In genomic region chr13:113035209-113035800, GRCh38 we compare ENCODE assay signal across 13 cellular contexts.
DNase-seq lines count a peak whose midpoint lies in the region; ATAC-seq and TF ChIP-seq lines count a peak whose summit lies in the region.
"Had no signal": no experiment of that assay in that cellular context is flagged by ENCODE, and none has a peak within 500 bp of the region (broad histone marks: within the 10 kb centered on the region; RNA-seq: fewer than 3 reads in every experiment).

No MANE protein-coding gene starts in this region.

- no peaks in the 10 kb centered on the region for H3K9me2 ChIP-seq in GM23338 (ENCODE audit: insufficient read depth)

- intact Hi-C loops in left cardiac atrium (cut with DNase I), result loop anchor here in 1 of 2 donors (5.0 kb wide), 1 partner anchor 187 kb away; no protein-coding TSS in a partner anchor

- no peaks in the 10 kb centered on the region for H3K9me3 ChIP-seq in RWPE2 (ENCODE audit: severe bottlenecking)
- no peaks in the 10 kb centered on the region for H3K9me3 ChIP-seq in subcutaneous abdominal adipose tissue (ENCODE audit: control insufficient read depth in 5 of 5, low read length in 5 of 5)
- H3K9me3 ChIP-seq: neutrophil, uterus had no signal

- H3K27me3 ChIP-seq in GM23338 (ENCODE audit: insufficient read depth) (no peaks in the 10 kb centered on the region), RWPE2 (ENCODE audit: insufficient read depth, poor library complexity, severe bottlenecking) (no peaks in the 10 kb centered on the region), subcutaneous abdominal adipose tissue (ENCODE audit: control insufficient read depth in 5 of 5, insufficient read depth in 4 of 5, low read length in 5 of 5) (peaks cover 0 to 7% (median 0%) of the 10 kb centered on the region in 5 donors)
- H3K27me3 ChIP-seq: uterus had no signal

- H3K4me2 ChIP-seq in GM23338, result no peak overlapping the region

- no peak overlapping the region for H3K4me3 Mint-ChIP-seq in GM23338
- H3K4me3 Mint-ChIP-seq in stimulated activated memory B cell treated with anti-CD40 and anti-IgM and Interleukin-4, amounts not matched to agents 10 μg/mL and 1 μg/mL and 100 μg/mL, for 72 hours, result no peak overlapping the region

- TF ChIP-seq CTCF in GM23338 (conservative IDR thresholded peaks at IDR 0.05; ENCODE audit: low read depth in 2 of 2) (0 out of 4 replicates have a peak, but pooled peaks of 1 of the 2 experiments have one; percentile 1), RWPE2 (IDR thresholded peaks at IDR 0.05; ENCODE audit: poor library complexity, severe bottlenecking) (peak; percentile 54)

- ATAC-seq in GM23338, result peak; percentile 29
- no peak for ATAC-seq in RWPE2 (ENCODE audit: low read depth)
- ATAC-seq in left cardiac atrium, result peak; percentile 8 to 9
- no peak for ATAC-seq in stimulated activated memory B cell treated with anti-CD40 and anti-IgM and Interleukin-4, amounts not matched to agents 10 μg/mL and 1 μg/mL and 100 μg/mL, for 72 hours
- no peak for ATAC-seq in GM21381 (IDR thresholded peaks at IDR 0.05; ENCODE audit: unreplicated experiment)

- no peak for DNase-seq in GM23338 (ENCODE audit: low spot score)
- no peak for DNase-seq in RWPE2 (ENCODE audit: low spot score)
- DNase-seq in left cardiac atrium, result no peak
- no peak for DNase-seq in T-helper 9 cell
- DNase-seq: activated CD4-positive, alpha-beta T cell treated with anti-CD3 and anti-CD28 coated beads, Interleukin-2, amount 50 U/mL, for 48 hours; activated T-cell treated with anti-CD3 and anti-CD28 coated beads for 4 hours; NCI-H1417 treated with DMSO at 0.1 percent for 48 hours had no signal

- H3K4me3 ChIP-seq in GM23338, result no peak overlapping the region
- no peak overlapping the region for H3K4me3 ChIP-seq in RWPE2 (ENCODE audit: severe bottlenecking)
- H3K4me3 ChIP-seq in subcutaneous abdominal adipose tissue (ENCODE audit: low read depth in 1 of 5, low read length in 5 of 5), result peak overlapping the region in 4 of 5 donors; percentile 12 to 46 (median 38)
- H3K4me3 ChIP-seq: coronary artery, uterus had no signal

- H3K27me3 Mint-ChIP-seq in GM23338 (ENCODE audit: insufficient read depth, low read depth, poor library complexity), result peaks cover 23% of the 10 kb centered on the region
- H3K27me3 Mint-ChIP-seq in stimulated activated memory B cell treated with anti-CD40 and anti-IgM and Interleukin-4, amounts not matched to agents 10 μg/mL and 1 μg/mL and 100 μg/mL, for 72 hours, result peaks cover 1% of the 10 kb centered on the region

- peak overlapping the region in 1 of 5 donors; percentile 62 for H3K9ac ChIP-seq in subcutaneous abdominal adipose tissue (ENCODE audit: low read length in 5 of 5)

- 0 out of 2 replicates have a peak, but pooled peaks cover 4% of the 10 kb centered on the region for H3F3A ChIP-seq in GM23338 (replicated peaks; ENCODE audit: low read depth)

- H3K36me3 ChIP-seq in GM23338 (ENCODE audit: insufficient read depth), result no peaks in the 10 kb centered on the region; the same call in 1 of the 2 replicates
- no peaks in the 10 kb centered on the region for H3K36me3 ChIP-seq in RWPE2 (ENCODE audit: low read depth)
- H3K36me3 ChIP-seq in subcutaneous abdominal adipose tissue (ENCODE audit: control insufficient read depth in 5 of 5, insufficient read depth in 5 of 5, low read length in 5 of 5), result peaks cover 0 to 7% (median 0%) of the 10 kb centered on the region in 5 donors
- H3K36me3 ChIP-seq: neutrophil, uterus had no signal

- peaks cover 2% of the 10 kb centered on the region; the same call in 1 of the 3 replicates for H3K4me1 Mint-ChIP-seq in GM23338
- H3K4me1 Mint-ChIP-seq in stimulated activated memory B cell treated with anti-CD40 and anti-IgM and Interleukin-4, amounts not matched to agents 10 μg/mL and 1 μg/mL and 100 μg/mL, for 72 hours, result no peaks in the 10 kb centered on the region

- H3K36me3 Mint-ChIP-seq in GM23338 (ENCODE audit: low read depth), result peaks cover 8% of the 10 kb centered on the region
- H3K36me3 Mint-ChIP-seq in stimulated activated memory B cell treated with anti-CD40 and anti-IgM and Interleukin-4, amounts not matched to agents 10 μg/mL and 1 μg/mL and 100 μg/mL, for 72 hours, result no peaks in the 10 kb centered on the region

- peaks cover 27% of the 10 kb centered on the region for H3K9me3 Mint-ChIP-seq in GM23338
- no peaks in the 10 kb centered on the region for H3K9me3 Mint-ChIP-seq in stimulated activated memory B cell treated with anti-CD40 and anti-IgM and Interleukin-4, amounts not matched to agents 10 μg/mL and 1 μg/mL and 100 μg/mL, for 72 hours

- no peaks in the 10 kb centered on the region for H3K4me1 ChIP-seq in GM23338 (ENCODE audit: insufficient read depth)
- no peaks in the 10 kb centered on the region for H3K4me1 ChIP-seq in RWPE2 (ENCODE audit: insufficient read depth, poor library complexity, severe bottlenecking)
- H3K4me1 ChIP-seq in subcutaneous abdominal adipose tissue (ENCODE audit: control insufficient read depth in 5 of 5, insufficient read depth in 5 of 5, low read length in 5 of 5), result peaks cover 0 to 30% (median 16%) of the 10 kb centered on the region in 5 donors
- H3K4me1 ChIP-seq: uterus had no signal

- no peaks in the 10 kb centered on the region for H3K79me2 ChIP-seq in GM23338 (replicated peaks; ENCODE audit: insufficient read depth)

- no peak overlapping the region for H3K27ac Mint-ChIP-seq in GM23338
- H3K27ac Mint-ChIP-seq in stimulated activated memory B cell treated with anti-CD40 and anti-IgM and Interleukin-4, amounts not matched to agents 10 μg/mL and 1 μg/mL and 100 μg/mL, for 72 hours, result no peak overlapping the region

- no peak overlapping the region for H2AFZ ChIP-seq in GM23338

- no peaks in the 10 kb centered on the region for H4K20me1 ChIP-seq in GM23338 (replicated peaks; ENCODE audit: insufficient read depth)

- H3K27ac ChIP-seq in GM23338 (ENCODE audit: low read depth) (no peak overlapping the region), RWPE2 (ENCODE audit: poor library complexity, severe bottlenecking) (no peak overlapping the region), subcutaneous abdominal adipose tissue (ENCODE audit: low read depth, low read length) (no peak overlapping the region)
- H3K27ac ChIP-seq: coronary artery, neutrophil, uterus had no signal

TF ChIP-seq in GM23338, 12 proteins besides CTCF, POLR2A, EP300 and RAD21:
- TF ChIP-seq CREB1 (CRISPR knock-in tag; IDR thresholded peaks at IDR 0.05; ENCODE audit: low read depth) (no peak), POLR2AphosphoS5 (IDR thresholded peaks at IDR 0.05; ENCODE audit: low read depth) (no peak)
TF ChIP-seq in GM23338: peak in this region for 0.

Comparison
In these comparisons a context has a peak if more than half of its experiments do, and no peak if none do; other contexts are left out.
1. ATAC-seq: peak in GM23338 (single experiment) and left cardiac atrium (2 of 2); none in RWPE2 (single experiment), stimulated activated memory B cell treated with anti-CD40 and anti-IgM and Interleukin-4, amounts not matched to agents 10 μg/mL and 1 μg/mL and 100 μg/mL, for 72 hours (single experiment) and GM21381 (single experiment).
2. H3K4me3 ChIP-seq: peak in subcutaneous abdominal adipose tissue (4 of 5); none in GM23338 (single experiment) and RWPE2 (single experiment).